ENCODE assay signal across 1 cellular context in the genomic region with DNA sequence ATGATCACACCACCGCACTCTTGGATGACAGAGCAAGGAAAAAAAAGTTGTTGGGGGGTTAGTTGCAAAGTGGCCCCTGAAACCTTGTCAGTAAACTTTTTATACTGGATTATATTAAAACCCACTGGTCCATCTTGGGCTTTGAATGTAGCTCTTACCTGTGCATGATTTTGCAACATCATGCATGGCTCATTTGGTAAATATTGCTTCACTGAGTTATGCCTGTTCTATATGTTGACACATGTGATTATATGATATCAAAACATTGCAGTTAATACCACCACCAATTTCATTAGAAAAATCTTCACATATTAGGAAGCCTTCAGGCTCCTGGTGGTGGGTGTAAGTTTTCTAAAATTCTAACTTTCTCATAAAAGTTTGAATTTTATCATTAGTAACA.
TF ChIP-seq lines count a peak whose summit lies in the region.

No MANE protein-coding gene starts in this region.

TF ChIP-seq in HepG2, 621 proteins besides CTCF, POLR2A, EP300 and RAD21:
- peak; percentile 72; the same call in 1 of the 2 replicates for TF ChIP-seq CEBPB (IDR thresholded peaks at IDR 0.05; ENCODE audit: borderline replicate concordance, low read depth, low read length)
- TF ChIP-seq EZH2 (conservative IDR thresholded peaks at IDR 0.05; ENCODE audit: low read depth, low read length), result no peak
